ENCODE assay signal across 1 cellular context in the genomic region with DNA sequence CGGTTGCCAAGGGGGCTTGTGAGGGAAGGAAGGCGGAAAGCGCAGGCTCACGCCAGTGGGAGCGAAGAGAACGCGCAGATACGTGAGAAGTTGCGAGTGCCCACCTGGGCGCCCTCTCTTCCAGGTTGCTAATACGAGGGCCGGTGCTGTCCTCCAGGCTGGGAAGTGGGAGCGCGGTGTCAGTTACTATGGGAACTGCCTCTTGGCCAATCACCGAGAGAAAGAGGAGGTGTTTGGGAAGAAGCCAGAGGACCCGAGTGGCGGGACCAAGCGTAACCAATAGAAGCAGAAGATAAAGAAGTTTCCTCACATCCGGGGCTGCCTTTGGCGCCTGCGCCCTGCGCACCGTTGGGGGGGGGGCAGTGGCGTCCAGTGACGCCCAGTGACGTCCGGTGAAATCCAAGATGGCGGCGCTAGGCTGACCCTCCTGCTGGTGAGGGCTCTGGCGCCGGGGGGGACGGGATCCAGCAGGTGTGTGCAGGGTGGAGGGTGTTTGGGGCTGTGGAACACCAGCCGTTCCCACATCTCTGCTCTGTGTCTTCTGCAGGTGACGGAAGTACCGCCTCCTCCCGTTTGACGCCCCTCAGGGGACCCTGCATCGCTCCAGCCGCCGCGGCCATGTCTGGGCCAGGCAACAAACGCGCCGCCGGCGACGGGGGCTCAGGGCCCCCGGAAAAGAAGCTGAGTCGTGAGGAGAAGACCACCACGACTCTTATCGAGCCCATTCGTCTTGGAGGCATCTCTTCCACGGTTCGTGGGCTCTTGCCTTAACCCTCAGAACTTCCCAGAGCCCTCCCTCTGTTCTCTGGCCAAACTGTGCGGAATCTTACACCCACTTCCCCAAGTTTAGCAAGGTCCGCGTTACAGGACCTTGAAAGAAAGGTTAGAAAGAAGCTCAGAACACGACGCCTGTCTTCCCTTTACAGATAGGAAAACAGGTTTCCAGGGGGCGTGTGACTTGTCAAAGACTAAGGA.
TF ChIP-seq lines count a peak whose summit lies in the region.

CFAP119 (minus strand) TSS at position 135 of the 975 bp plus-strand sequence. CDS start 314 bp downstream, outside the sequence.
RNF40 (plus strand) TSS at position 395 of the 975 bp plus-strand sequence; CDS start at position 619, 224 bp downstream.

TF ChIP-seq in HepG2, 621 proteins besides CTCF, POLR2A, EP300 and RAD21 (continued from another document and continues in another):
- TF ChIP-seq, protein P1, sequence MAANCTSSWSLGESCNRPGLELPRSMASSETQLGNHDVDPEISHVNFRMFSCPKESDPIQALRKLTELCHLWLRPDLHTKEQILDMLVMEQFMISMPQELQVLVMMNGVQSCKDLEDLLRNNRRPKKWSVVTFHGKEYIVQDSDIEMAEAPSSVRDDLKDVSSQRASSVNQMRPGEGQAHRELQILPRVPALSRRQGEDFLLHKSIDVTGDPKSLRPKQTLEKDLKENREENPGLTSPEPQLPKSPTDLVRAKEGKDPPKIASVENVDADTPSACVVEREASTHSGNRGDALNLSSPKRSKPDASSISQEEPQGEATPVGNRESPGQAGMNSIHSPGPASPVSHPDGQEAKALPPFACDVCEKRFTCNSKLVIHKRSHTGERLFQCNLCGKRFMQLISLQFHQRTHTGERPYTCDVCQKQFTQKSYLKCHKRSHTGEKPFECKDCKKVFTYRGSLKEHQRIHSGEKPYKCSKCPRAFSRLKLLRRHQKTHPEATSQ (CRISPR knock-in tag; IDR thresholded peaks at IDR 0.05; ENCODE audit: borderline replicate concordance), result 0 out of 2 replicates have a peak, but pooled peaks have one; percentile 5
- TF ChIP-seq GLI4 (CRISPR knock-in tag; IDR thresholded peaks at IDR 0.05; ENCODE audit: borderline replicate concordance) (peak; percentile 51; the same call in 1 of the 2 replicates), ZSCAN9 (CRISPR knock-in tag; IDR thresholded peaks at IDR 0.05; ENCODE audit: borderline replicate concordance) (peak; percentile 40; the same call in 1 of the 2 replicates), ZNF615 (CRISPR knock-in tag; IDR thresholded peaks at IDR 0.05; ENCODE audit: borderline replicate concordance) (no peak; the same call in 1 of the 2 replicates), ZNF562 (CRISPR knock-in tag; IDR thresholded peaks at IDR 0.05; ENCODE audit: borderline replicate concordance) (no peak), ZNF451 (CRISPR knock-in tag; IDR thresholded peaks at IDR 0.05) (no peak), PHF5A (CRISPR knock-in tag; IDR thresholded peaks at IDR 0.05; ENCODE audit: low read depth, unreplicated experiment) (peak; percentile 44), ATAD3A (CRISPR knock-in tag; IDR thresholded peaks at IDR 0.05) (0 out of 2 replicates have a peak, but pooled peaks have one; percentile 56), ZBTB37 (CRISPR knock-in tag; IDR thresholded peaks at IDR 0.05) (no peak), ZFX (CRISPR knock-in tag; IDR thresholded peaks at IDR 0.05; ENCODE audit: low read depth) (peak; percentile 63), ZNF362 (CRISPR knock-in tag; IDR thresholded peaks at IDR 0.05; ENCODE audit: borderline replicate concordance) (no peak), HOXD1 (CRISPR knock-in tag; IDR thresholded peaks at IDR 0.05) (peak; percentile 70), ZNF121 (CRISPR knock-in tag; IDR thresholded peaks at IDR 0.05) (no peak), ZNF407 (CRISPR knock-in tag; IDR thresholded peaks at IDR 0.05; ENCODE audit: not compliant biosample characterization) (peak; percentile 34), HMGA1 (CRISPR knock-in tag; conservative IDR thresholded peaks at IDR 0.05) (no peak), ZEB1 (IDR thresholded peaks at IDR 0.05; ENCODE audit: insufficient replicate concordance, low read depth) (no peak), ZFP41 (CRISPR knock-in tag; IDR thresholded peaks at IDR 0.05; ENCODE audit: borderline replicate concordance) (no peak; the same call in 1 of the 2 replicates), ZC3H13 (CRISPR knock-in tag; IDR thresholded peaks at IDR 0.05) (no peak), ISX (CRISPR knock-in tag; conservative IDR thresholded peaks at IDR 0.05) (no peak), ZNF782 (CRISPR knock-in tag; IDR thresholded peaks at IDR 0.05; ENCODE audit: borderline replicate concordance) (no peak), NFE2L2 (IDR thresholded peaks at IDR 0.05; ENCODE audit: low read length) (no peak), ZNF235 (CRISPR knock-in tag; IDR thresholded peaks at IDR 0.05; ENCODE audit: borderline replicate concordance) (peak; percentile 19; the same call in 1 of the 2 replicates), KLF11 (CRISPR knock-in tag; IDR thresholded peaks at IDR 0.05) (no peak), MYPOP (CRISPR knock-in tag; IDR thresholded peaks at IDR 0.05) (peak; percentile 81; the same call in 1 of the 2 replicates), GPN1 (CRISPR knock-in tag; IDR thresholded peaks at IDR 0.05; ENCODE audit: borderline replicate concordance) (no peak), ZNF749 (CRISPR knock-in tag; IDR thresholded peaks at IDR 0.05; ENCODE audit: borderline replicate concordance) (no peak)
- TF ChIP-seq, protein P2, sequence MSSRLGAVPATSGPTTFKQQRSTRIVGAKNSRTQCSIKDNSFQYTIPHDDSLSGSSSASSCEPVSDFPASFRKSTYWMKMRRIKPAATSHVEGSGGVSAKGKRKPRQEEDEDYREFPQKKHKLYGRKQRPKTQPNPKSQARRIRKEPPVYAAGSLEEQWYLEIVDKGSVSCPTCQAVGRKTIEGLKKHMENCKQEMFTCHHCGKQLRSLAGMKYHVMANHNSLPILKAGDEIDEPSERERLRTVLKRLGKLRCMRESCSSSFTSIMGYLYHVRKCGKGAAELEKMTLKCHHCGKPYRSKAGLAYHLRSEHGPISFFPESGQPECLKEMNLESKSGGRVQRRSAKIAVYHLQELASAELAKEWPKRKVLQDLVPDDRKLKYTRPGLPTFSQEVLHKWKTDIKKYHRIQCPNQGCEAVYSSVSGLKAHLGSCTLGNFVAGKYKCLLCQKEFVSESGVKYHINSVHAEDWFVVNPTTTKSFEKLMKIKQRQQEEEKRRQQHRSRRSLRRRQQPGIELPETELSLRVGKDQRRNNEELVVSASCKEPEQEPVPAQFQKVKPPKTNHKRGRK (CRISPR knock-in tag; IDR thresholded peaks at IDR 0.05), result no peak
- TF ChIP-seq, protein P3, sequence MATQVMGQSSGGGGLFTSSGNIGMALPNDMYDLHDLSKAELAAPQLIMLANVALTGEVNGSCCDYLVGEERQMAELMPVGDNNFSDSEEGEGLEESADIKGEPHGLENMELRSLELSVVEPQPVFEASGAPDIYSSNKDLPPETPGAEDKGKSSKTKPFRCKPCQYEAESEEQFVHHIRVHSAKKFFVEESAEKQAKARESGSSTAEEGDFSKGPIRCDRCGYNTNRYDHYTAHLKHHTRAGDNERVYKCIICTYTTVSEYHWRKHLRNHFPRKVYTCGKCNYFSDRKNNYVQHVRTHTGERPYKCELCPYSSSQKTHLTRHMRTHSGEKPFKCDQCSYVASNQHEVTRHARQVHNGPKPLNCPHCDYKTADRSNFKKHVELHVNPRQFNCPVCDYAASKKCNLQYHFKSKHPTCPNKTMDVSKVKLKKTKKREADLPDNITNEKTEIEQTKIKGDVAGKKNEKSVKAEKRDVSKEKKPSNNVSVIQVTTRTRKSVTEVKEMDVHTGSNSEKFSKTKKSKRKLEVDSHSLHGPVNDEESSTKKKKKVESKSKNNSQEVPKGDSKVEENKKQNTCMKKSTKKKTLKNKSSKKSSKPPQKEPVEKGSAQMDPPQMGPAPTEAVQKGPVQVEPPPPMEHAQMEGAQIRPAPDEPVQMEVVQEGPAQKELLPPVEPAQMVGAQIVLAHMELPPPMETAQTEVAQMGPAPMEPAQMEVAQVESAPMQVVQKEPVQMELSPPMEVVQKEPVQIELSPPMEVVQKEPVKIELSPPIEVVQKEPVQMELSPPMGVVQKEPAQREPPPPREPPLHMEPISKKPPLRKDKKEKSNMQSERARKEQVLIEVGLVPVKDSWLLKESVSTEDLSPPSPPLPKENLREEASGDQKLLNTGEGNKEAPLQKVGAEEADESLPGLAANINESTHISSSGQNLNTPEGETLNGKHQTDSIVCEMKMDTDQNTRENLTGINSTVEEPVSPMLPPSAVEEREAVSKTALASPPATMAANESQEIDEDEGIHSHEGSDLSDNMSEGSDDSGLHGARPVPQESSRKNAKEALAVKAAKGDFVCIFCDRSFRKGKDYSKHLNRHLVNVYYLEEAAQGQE (IDR thresholded peaks at IDR 0.05; ENCODE audit: borderline replicate concordance in 1 of 2, low read depth in 1 of 2, low read length in 2 of 2), result no peak
- TF ChIP-seq, protein P4, sequence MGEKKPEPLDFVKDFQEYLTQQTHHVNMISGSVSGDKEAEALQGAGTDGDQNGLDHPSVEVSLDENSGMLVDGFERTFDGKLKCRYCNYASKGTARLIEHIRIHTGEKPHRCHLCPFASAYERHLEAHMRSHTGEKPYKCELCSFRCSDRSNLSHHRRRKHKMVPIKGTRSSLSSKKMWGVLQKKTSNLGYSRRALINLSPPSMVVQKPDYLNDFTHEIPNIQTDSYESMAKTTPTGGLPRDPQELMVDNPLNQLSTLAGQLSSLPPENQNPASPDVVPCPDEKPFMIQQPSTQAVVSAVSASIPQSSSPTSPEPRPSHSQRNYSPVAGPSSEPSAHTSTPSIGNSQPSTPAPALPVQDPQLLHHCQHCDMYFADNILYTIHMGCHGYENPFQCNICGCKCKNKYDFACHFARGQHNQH (CRISPR knock-in tag; IDR thresholded peaks at IDR 0.05), result peak; percentile 85
